Comparison of ENCODE assay signal across 23 cellular contexts in the genomic region with DNA sequence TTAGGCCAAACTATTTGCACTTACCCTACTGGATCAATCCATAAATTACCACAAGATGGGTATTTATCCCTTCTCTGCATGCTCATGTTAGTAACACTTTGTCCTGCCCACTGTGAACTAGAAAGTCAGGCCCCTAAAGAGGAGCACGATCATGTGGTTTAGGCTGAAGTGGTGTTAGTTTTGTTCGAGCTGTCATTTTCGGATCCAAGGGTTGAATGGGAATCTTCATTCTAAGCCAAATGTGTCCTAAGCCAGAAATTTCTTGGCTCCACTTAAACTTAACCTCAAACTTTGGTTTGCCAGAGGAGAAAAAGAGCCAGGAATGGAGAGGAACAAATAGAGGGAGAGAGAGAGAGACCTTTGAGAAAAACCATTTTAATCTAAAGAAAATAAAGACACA.
DNase-seq lines count a peak whose midpoint lies in the region; ATAC-seq and TF ChIP-seq lines count a peak whose summit lies in the region.
"Had no signal": no experiment of that assay in that cellular context is flagged by ENCODE, and none has a peak within 500 bp of the region (broad histone marks: within the 10 kb centered on the region; RNA-seq: fewer than 3 reads in every experiment).

No MANE protein-coding gene starts in this region.

- no peak for TF ChIP-seq CTCF in astrocyte of the spinal cord (IDR thresholded peaks at IDR 0.05; ENCODE audit: low read depth, low read length)
- TF ChIP-seq CTCF in fibroblast of the aortic adventitia (IDR thresholded peaks at IDR 0.05; ENCODE audit: insufficient read depth, low read length), result no peak

- peak; percentile 31 for DNase-seq in astrocyte of the spinal cord (ENCODE audit: low read depth, low spot score)
- DNase-seq in fibroblast of the aortic adventitia (ENCODE audit: low read depth), result peak; percentile 92
- DNase-seq in left lobe of liver (ENCODE audit: low spot score), result no peak
- DNase-seq in stromal cell of bone marrow (ENCODE audit: low read depth), result peak; percentile 58
- no peak for DNase-seq in effector CD8-positive, alpha-beta T cell (lab: John Stamatoyannopoulos, UW)
- DNase-seq in activated naive CD4-positive, alpha-beta T cell treated with anti-CD3 and anti-CD28 coated beads, Interleukin-2, amount 50 U/mL, for 72 hours (ENCODE audit: low spot score in 2 of 2), result no peak
- DNase-seq: activated CD4-positive, alpha-beta T cell treated with anti-CD3 and anti-CD28 coated beads for 36 hours; CD8-positive, alpha-beta memory T cell; GF-D8; HFFc6; immature natural killer cell; NCI-H526; posterior cingulate gyrus; SHP77; stimulated activated CD4-positive, alpha-beta T cell treated with anti-CD3 and anti-CD28 coated beads, Interleukin-2, amount 100 ng/mL, for 48 hours; stimulated activated naive CD8-positive, alpha-beta T cell treated with anti-CD3 and anti-CD28 coated beads, Interleukin-15, amount 100 ng/mL, for 72 hours had no signal

- peaks cover 22 to 24% of the 10 kb centered on the region in 2 donors for H3K9me3 Mint-ChIP-seq in activated naive CD4-positive, alpha-beta T cell treated with anti-CD3 and anti-CD28 coated beads, Interleukin-2, amount 50 U/mL, for 72 hours

- ATAC-seq in left lobe of liver (peak; percentile 92), GM18868 (IDR thresholded peaks at IDR 0.05; ENCODE audit: unreplicated experiment) (no peak)
- ATAC-seq in activated naive CD4-positive, alpha-beta T cell treated with anti-CD3 and anti-CD28 coated beads, Interleukin-2, amount 50 U/mL, for 72 hours, result no peak
- ATAC-seq: activated CD4-positive, alpha-beta T cell treated with anti-CD3 and anti-CD28 coated beads for 36 hours; natural killer cell treated with Interleukin-12 subunit alpha and Interleukin-12 subunit beta and Interleukin-15 and Interleukin-18, amount 100 ng/mL, for 72 hours; stimulated activated naive CD8-positive, alpha-beta T cell treated with anti-CD3 and anti-CD28 coated beads, Interleukin-15, amount 100 ng/mL, for 72 hours had no signal

- H3K4me3 ChIP-seq in astrocyte of the spinal cord (ENCODE audit: low read depth, low read length) (no peak overlapping the region), fibroblast of the aortic adventitia (ENCODE audit: low read depth, low read length) (no peak overlapping the region)
- H3K4me3 ChIP-seq: smooth muscle cell had no signal

- H3K36me3 Mint-ChIP-seq in activated naive CD4-positive, alpha-beta T cell treated with anti-CD3 and anti-CD28 coated beads, Interleukin-2, amount 50 U/mL, for 72 hours, result peaks cover 0 to 4% of the 10 kb centered on the region in 2 donors
- H3K36me3 Mint-ChIP-seq: activated naive CD8-positive, alpha-beta T cell; CD8-positive, alpha-beta memory T cell; memory B cell; natural killer cell treated with Interleukin-12 subunit alpha and Interleukin-12 subunit beta and Interleukin-15 and Interleukin-18, amount 100 ng/mL, for 72 hours had no signal

- H3K27ac Mint-ChIP-seq in activated naive CD4-positive, alpha-beta T cell treated with anti-CD3 and anti-CD28 coated beads, Interleukin-2, amount 50 U/mL, for 72 hours, result peak overlapping the region in 1 of 2 donors; percentile 14
- H3K27ac Mint-ChIP-seq: activated CD4-positive, alpha-beta T cell treated with anti-CD3 and anti-CD28 coated beads for 36 hours; activated naive CD8-positive, alpha-beta T cell; activated T-helper 1 cell treated with anti-CD3 and anti-CD28 coated beads, Interleukin-12 subunit alpha, Interleukin-12 subunit beta, Interleukin-2, Interleukin-4 antibody, amounts not matched to agents 30 ng/mL and 10 ng/mL and 1 ng/mL, durations not matched to agents 14 hours and 24 hours and 36 hours; CD8-positive, alpha-beta memory T cell; HFFc6; immature natural killer cell; memory B cell; natural killer cell treated with Interleukin-12 subunit alpha and Interleukin-12 subunit beta and Interleukin-15 and Interleukin-18, amount 100 ng/mL, for 72 hours; stimulated activated naive CD8-positive, alpha-beta T cell treated with anti-CD3 and anti-CD28 coated beads, Interleukin-15, amount 100 ng/mL, for 72 hours; type B pancreatic cell had no signal

- in situ Hi-C loops in astrocyte of the spinal cord (cut with HindIII; ENCODE audit: low sequenced_read_pairs), result no loop called here

Comparison
In these comparisons a context has a peak if more than half of its experiments do, and no peak if none do; other contexts are left out.
1. DNase-seq: peak in astrocyte of the spinal cord (single experiment), fibroblast of the aortic adventitia (single experiment) and stromal cell of bone marrow (single experiment); none in left lobe of liver (single experiment), effector CD8-positive, alpha-beta T cell (single experiment) and activated naive CD4-positive, alpha-beta T cell treated with anti-CD3 and anti-CD28 coated beads, Interleukin-2, amount 50 U/mL, for 72 hours (0 of 2).